1 cellular context compared by ENCODE assay signal in the genomic region with DNA sequence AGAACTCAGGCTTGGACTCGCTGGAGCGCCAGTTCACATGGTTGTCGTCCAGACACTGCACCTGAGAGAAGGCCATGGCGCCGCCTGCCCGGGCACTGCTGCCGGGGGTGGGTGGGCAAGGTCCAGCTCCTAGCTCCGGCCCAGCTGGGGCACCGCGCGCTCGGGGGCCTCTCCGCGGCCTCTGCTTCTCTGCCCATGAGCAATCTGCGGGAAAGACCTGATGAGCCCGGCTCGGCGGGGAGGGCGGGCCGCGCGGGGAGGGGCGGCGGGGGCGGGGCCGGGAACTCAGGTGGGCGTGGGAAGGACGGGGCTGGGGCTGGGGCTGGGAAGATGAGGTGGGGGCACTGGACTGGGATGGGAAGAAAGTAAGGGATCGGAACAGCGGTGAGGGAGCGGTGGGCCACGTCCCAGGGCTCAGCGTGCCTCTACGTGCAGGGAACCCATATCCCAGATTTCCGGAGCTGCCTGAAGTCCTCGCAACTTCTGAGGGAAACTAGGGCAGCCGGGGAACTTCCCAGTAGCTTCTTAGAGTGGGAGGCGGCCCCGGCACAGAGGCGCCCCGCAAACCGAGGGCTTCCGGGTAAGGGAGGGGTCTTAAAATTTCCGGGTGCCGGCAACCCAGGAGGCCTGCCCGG.
TF ChIP-seq lines count a peak whose summit lies in the region.

No MANE protein-coding gene starts in this region.

TF ChIP-seq in HepG2, 621 proteins besides CTCF, POLR2A, EP300 and RAD21 (continued from another document):
- TF ChIP-seq, protein P1, sequence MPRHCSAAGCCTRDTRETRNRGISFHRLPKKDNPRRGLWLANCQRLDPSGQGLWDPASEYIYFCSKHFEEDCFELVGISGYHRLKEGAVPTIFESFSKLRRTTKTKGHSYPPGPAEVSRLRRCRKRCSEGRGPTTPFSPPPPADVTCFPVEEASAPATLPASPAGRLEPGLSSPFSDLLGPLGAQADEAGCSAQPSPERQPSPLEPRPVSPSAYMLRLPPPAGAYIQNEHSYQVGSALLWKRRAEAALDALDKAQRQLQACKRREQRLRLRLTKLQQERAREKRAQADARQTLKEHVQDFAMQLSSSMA (CRISPR knock-in tag; IDR thresholded peaks at IDR 0.05), result no peak
- TF ChIP-seq MNT (IDR thresholded peaks at IDR 0.05) (no peak), ATF1 (CRISPR knock-in tag; IDR thresholded peaks at IDR 0.05) (no peak), ATF7-NPFF (CRISPR knock-in tag; IDR thresholded peaks at IDR 0.05; ENCODE audit: low read depth) (peak; percentile 64; the same call in 1 of the 2 replicates), KDM6A (CRISPR knock-in tag; IDR thresholded peaks at IDR 0.05; ENCODE audit: low read depth) (no peak), ZNF205 (CRISPR knock-in tag; IDR thresholded peaks at IDR 0.05) (no peak), KDM5B (CRISPR knock-in tag; IDR thresholded peaks at IDR 0.05; ENCODE audit: borderline replicate concordance) (peak; percentile 61; the same call in 1 of the 2 replicates), BRCA1 (CRISPR knock-in tag; IDR thresholded peaks at IDR 0.05) (no peak), ZFP36L1 (CRISPR knock-in tag; IDR thresholded peaks at IDR 0.05) (no peak), ZBTB8A (CRISPR knock-in tag; IDR thresholded peaks at IDR 0.05; ENCODE audit: borderline replicate concordance, low read depth) (no peak), ZNF564 (CRISPR knock-in tag; IDR thresholded peaks at IDR 0.05) (no peak), NCOR1 (IDR thresholded peaks at IDR 0.05; ENCODE audit: borderline replicate concordance, low read length) (0 out of 2 replicates have a peak, but pooled peaks have one; percentile 9), PITX1 (CRISPR knock-in tag; IDR thresholded peaks at IDR 0.05) (peak; percentile 8; the same call in 1 of the 2 replicates), HIC2 (CRISPR knock-in tag; IDR thresholded peaks at IDR 0.05; ENCODE audit: low read depth) (peak; percentile 85), FOXA1 (IDR thresholded peaks at IDR 0.05) (no peak), FOXA1 (CRISPR knock-in tag; IDR thresholded peaks at IDR 0.05) (no peak), NCOA5 (CRISPR knock-in tag; IDR thresholded peaks at IDR 0.05) (no peak), FOXK1 (CRISPR knock-in tag; IDR thresholded peaks at IDR 0.05; ENCODE audit: borderline replicate concordance, low read depth) (no peak), U2AF2 (IDR thresholded peaks at IDR 0.05; ENCODE audit: low read depth, low read length) (no peak), IKZF4 (CRISPR knock-in tag; IDR thresholded peaks at IDR 0.05; ENCODE audit: borderline replicate concordance, low read depth, not compliant biosample characterization) (no peak), RFXAP (CRISPR knock-in tag; IDR thresholded peaks at IDR 0.05; ENCODE audit: borderline replicate concordance) (peak; percentile 62), ATAD3A (CRISPR knock-in tag; IDR thresholded peaks at IDR 0.05) (no peak), ISX (CRISPR knock-in tag; conservative IDR thresholded peaks at IDR 0.05) (no peak; the same call in 1 of the 2 replicates), MEIS2 (CRISPR knock-in tag; IDR thresholded peaks at IDR 0.05) (peak; percentile 28; the same call in 1 of the 2 replicates), TMF1 (CRISPR knock-in tag; IDR thresholded peaks at IDR 0.05; ENCODE audit: low read depth) (no peak), GABPB1 (CRISPR knock-in tag; IDR thresholded peaks at IDR 0.05) (peak; percentile 46; the same call in 1 of the 2 replicates), RBM22 (optimal IDR thresholded peaks at IDR 0.05; ENCODE audit: low read length) (no peak), PHF8 (CRISPR knock-in tag; IDR thresholded peaks at IDR 0.05) (peak; percentile 76), SNAI1 (CRISPR knock-in tag; IDR thresholded peaks at IDR 0.05; ENCODE audit: borderline replicate concordance) (no peak; the same call in 1 of the 2 replicates), AGO2 (optimal IDR thresholded peaks at IDR 0.05; ENCODE audit: low read depth, low read length) (no peak), SP4 (CRISPR knock-in tag; IDR thresholded peaks at IDR 0.05) (no peak), THAP9 (CRISPR knock-in tag; IDR thresholded peaks at IDR 0.05; ENCODE audit: borderline replicate concordance) (no peak), ZNF839 (CRISPR knock-in tag; IDR thresholded peaks at IDR 0.05; ENCODE audit: borderline replicate concordance) (no peak), ZNF33B (CRISPR knock-in tag; IDR thresholded peaks at IDR 0.05) (no peak), FOXC1 (CRISPR knock-in tag; IDR thresholded peaks at IDR 0.05; ENCODE audit: borderline replicate concordance) (no peak), JDP2 (CRISPR knock-in tag; IDR thresholded peaks at IDR 0.05; ENCODE audit: borderline replicate concordance) (no peak)
- TF ChIP-seq, protein P2, sequence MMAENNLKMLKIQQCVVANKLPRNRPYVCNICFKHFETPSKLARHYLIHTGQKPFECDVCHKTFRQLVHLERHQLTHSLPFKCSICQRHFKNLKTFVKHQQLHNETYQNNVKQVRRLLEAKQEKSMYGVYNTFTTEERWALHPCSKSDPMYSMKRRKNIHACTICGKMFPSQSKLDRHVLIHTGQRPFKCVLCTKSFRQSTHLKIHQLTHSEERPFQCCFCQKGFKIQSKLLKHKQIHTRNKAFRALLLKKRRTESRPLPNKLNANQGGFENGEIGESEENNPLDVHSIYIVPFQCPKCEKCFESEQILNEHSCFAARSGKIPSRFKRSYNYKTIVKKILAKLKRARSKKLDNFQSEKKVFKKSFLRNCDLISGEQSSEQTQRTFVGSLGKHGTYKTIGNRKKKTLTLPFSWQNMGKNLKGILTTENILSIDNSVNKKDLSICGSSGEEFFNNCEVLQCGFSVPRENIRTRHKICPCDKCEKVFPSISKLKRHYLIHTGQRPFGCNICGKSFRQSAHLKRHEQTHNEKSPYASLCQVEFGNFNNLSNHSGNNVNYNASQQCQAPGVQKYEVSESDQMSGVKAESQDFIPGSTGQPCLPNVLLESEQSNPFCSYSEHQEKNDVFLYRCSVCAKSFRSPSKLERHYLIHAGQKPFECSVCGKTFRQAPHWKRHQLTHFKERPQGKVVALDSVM (CRISPR knock-in tag; IDR thresholded peaks at IDR 0.05), result 0 out of 2 replicates have a peak, but pooled peaks have one; percentile 27
